In genomic region chr2:215156453-215156852, GRCh38 we compare ENCODE assay signal across 3 cellular contexts.
TF ChIP-seq lines count a peak whose summit lies in the region.

No MANE protein-coding gene starts in this region.

TF ChIP-seq in A549, 52 proteins besides CTCF, POLR2A, EP300 and RAD21:
- TF ChIP-seq ZFP36 (IDR thresholded peaks at IDR 0.05; ENCODE audit: borderline replicate concordance, partially characterized antibody), result no peak
- peak; percentile 89 for TF ChIP-seq MAFK (IDR thresholded peaks at IDR 0.05; ENCODE audit: partially characterized antibody)
- TF ChIP-seq TFCP2L1 (CRISPR knock-in tag; IDR thresholded peaks at IDR 0.05), result no peak
- TF ChIP-seq SREBF2 (IDR thresholded peaks at IDR 0.05), result no peak
- no peak for TF ChIP-seq KDM5A (IDR thresholded peaks at IDR 0.05)
- no peak for TF ChIP-seq NFE2L2 (conservative IDR thresholded peaks at IDR 0.05; ENCODE audit: low read length)
- TF ChIP-seq, protein P1, sequence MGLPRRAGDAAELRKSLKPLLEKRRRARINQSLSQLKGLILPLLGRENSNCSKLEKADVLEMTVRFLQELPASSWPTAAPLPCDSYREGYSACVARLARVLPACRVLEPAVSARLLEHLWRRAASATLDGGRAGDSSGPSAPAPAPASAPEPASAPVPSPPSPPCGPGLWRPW (IDR thresholded peaks at IDR 0.05), result no peak
- no peak for TF ChIP-seq RNF2 (IDR thresholded peaks at IDR 0.05; ENCODE audit: borderline replicate concordance, low read depth)
- no peak for TF ChIP-seq EHMT2 (IDR thresholded peaks at IDR 0.05; ENCODE audit: low read depth)

TF ChIP-seq in IMR-90, 13 proteins besides CTCF, POLR2A, EP300 and RAD21:
- TF ChIP-seq, protein P2, sequence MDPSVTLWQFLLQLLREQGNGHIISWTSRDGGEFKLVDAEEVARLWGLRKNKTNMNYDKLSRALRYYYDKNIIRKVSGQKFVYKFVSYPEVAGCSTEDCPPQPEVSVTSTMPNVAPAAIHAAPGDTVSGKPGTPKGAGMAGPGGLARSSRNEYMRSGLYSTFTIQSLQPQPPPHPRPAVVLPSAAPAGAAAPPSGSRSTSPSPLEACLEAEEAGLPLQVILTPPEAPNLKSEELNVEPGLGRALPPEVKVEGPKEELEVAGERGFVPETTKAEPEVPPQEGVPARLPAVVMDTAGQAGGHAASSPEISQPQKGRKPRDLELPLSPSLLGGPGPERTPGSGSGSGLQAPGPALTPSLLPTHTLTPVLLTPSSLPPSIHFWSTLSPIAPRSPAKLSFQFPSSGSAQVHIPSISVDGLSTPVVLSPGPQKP (IDR thresholded peaks at IDR 0.05; ENCODE audit: borderline replicate concordance, low read depth, low read length), result no peak
- peak; percentile 94 for TF ChIP-seq MAFK (IDR thresholded peaks at IDR 0.05; ENCODE audit: low read depth, low read length)
- no peak for TF ChIP-seq RFX5 (IDR thresholded peaks at IDR 0.05; ENCODE audit: low read depth, low read length)

TF ChIP-seq in H1, 55 proteins besides CTCF, POLR2A, EP300 and RAD21:
- peak; percentile 37; the same call in 1 of the 2 replicates for TF ChIP-seq MAFK (IDR thresholded peaks at IDR 0.05; ENCODE audit: low read depth, low read length)
- no peak for TF ChIP-seq CBX8 (IDR thresholded peaks at IDR 0.05; ENCODE audit: borderline replicate concordance, low read depth, low read length)
